In genomic region chr6:87199787-87200186, GRCh38 we compare ENCODE assay signal across 20 cellular contexts. TPM values are rescaled to one million over a fixed set of nuclear protein-coding genes. Genes with fewer than 3 reads are reported as not detected.
DNase-seq lines count a peak whose midpoint lies in the region; ATAC-seq lines count a peak whose summit lies in the region.
"Had no signal": no experiment of that assay in that cellular context is flagged by ENCODE, and none has a peak within 500 bp of the region (broad histone marks: within the 10 kb centered on the region; RNA-seq: fewer than 3 reads in every experiment).

No MANE protein-coding gene starts in this region.

- no peaks in the 10 kb centered on the region for H3K9me3 Mint-ChIP-seq in activated T-cell treated with anti-CD3 and anti-CD28 coated beads, Interleukin-2, amount 50 U/mL, for 72 hours
- H3K9me3 Mint-ChIP-seq: activated T-helper 1 cell treated with anti-CD3 and anti-CD28 coated beads, Interleukin-12 subunit alpha, Interleukin-12 subunit beta, Interleukin-2, Interleukin-4 antibody, amounts not matched to agents 30 ng/mL and 10 ng/mL and 1 ng/mL, durations not matched to agents 14 hours and 24 hours and 36 hours; CD14-positive monocyte; WTC11 had no signal

- peaks cover 3% of the 10 kb centered on the region in 2 donors for H3K36me3 Mint-ChIP-seq in activated T-cell treated with anti-CD3 and anti-CD28 coated beads, Interleukin-2, amount 50 U/mL, for 72 hours (ENCODE audit: insufficient read depth in 2 of 2)
- H3K36me3 Mint-ChIP-seq: WTC11 had no signal

- no peaks in the 10 kb centered on the region for H4K20me1 ChIP-seq in Karpas-422 (ENCODE audit: insufficient read depth, low read depth, low read length)

- H3K4me2 ChIP-seq in Karpas-422 (ENCODE audit: low read depth, low read length, poor library complexity, severe bottlenecking), result no peak overlapping the region

- no peak overlapping the region for H2AFZ ChIP-seq in Karpas-422 (ENCODE audit: low read length)

- no peak overlapping the region for H3K4me3 ChIP-seq in Karpas-422 (ENCODE audit: low read length)
- H3K4me3 ChIP-seq: right lobe of liver had no signal

- peak overlapping the region; percentile 98 for H3K27ac Mint-ChIP-seq in activated T-cell treated with anti-CD3 and anti-CD28 coated beads, Interleukin-2, amount 50 U/mL, for 72 hours

- DNase-seq in activated T-cell treated with anti-CD3 and anti-CD28 coated beads, Interleukin-2, amount 50 U/mL, for 72 hours, result no peak
- no peak for DNase-seq in activated T-cell treated with anti-CD3 and anti-CD28 coated beads, Interleukin-2, amount 50 U/mL, for 1 hour
- no peak for DNase-seq in Karpas-422
- DNase-seq in Right ventricle myocardium superior, result no peak
- DNase-seq in retina, result peak; percentile 20
- no peak for DNase-seq in SHP77 treated with DMSO at 0.1 percent for 48 hours (lab: John Stamatoyannopoulos, UW)
- DNase-seq: H7; mammary epithelial cell; NCI-H1092; NCI-H2029; right lobe of liver; RPMI8226; stimulated activated CD8-positive, alpha-beta memory T cell treated with anti-CD3 and anti-CD28 coated beads, Interleukin-4, amount 100 ng/mL, for 48 hours; T1000 had no signal

- peaks cover 33% of the 10 kb centered on the region for H3K4me1 ChIP-seq in Karpas-422 (ENCODE audit: low read length)
- H3K4me1 ChIP-seq: right lobe of liver had no signal

- intact Hi-C loops in Right ventricle myocardium superior (cut with DNase I), result loop anchor here (5.0 kb wide), 1 partner anchor 37 kb away; no protein-coding TSS in a partner anchor

- peak overlapping the region in 1 of 2 donors; percentile 47 for H3K4me3 Mint-ChIP-seq in activated T-cell treated with anti-CD3 and anti-CD28 coated beads, Interleukin-2, amount 50 U/mL, for 72 hours
- H3K4me3 Mint-ChIP-seq: activated T-helper 1 cell treated with anti-CD3 and anti-CD28 coated beads, Interleukin-12 subunit alpha, Interleukin-12 subunit beta, Interleukin-2, Interleukin-4 antibody, amounts not matched to agents 30 ng/mL and 10 ng/mL and 1 ng/mL, durations not matched to agents 14 hours and 24 hours and 36 hours; CD14-positive monocyte; WTC11 had no signal

- H3K27me3 Mint-ChIP-seq in activated T-cell treated with anti-CD3 and anti-CD28 coated beads, Interleukin-2, amount 50 U/mL, for 72 hours (ENCODE audit: low read depth), result no peaks in the 10 kb centered on the region

- H3K9ac ChIP-seq in Karpas-422 (ENCODE audit: low read length), result no peak overlapping the region

- H3K27ac ChIP-seq in Karpas-422 (ENCODE audit: low read length), result peak overlapping the region; percentile 57; the same call in 1 of the 2 replicates
- H3K27ac ChIP-seq: HL-60, right lobe of liver had no signal

- H3K79me2 ChIP-seq in Karpas-422 (ENCODE audit: low read length), result peaks cover 98% of the 10 kb centered on the region

- H3K9me3 ChIP-seq in Karpas-422 (ENCODE audit: low read length), result no peaks in the 10 kb centered on the region
- H3K9me3 ChIP-seq: right lobe of liver had no signal

- peak in 1 of 2 donors; percentile 11 for ATAC-seq in activated T-cell treated with anti-CD3 and anti-CD28 coated beads, Interleukin-2, amount 50 U/mL, for 72 hours (replicated peaks in 1 of 2)
- peak; percentile 91 for ATAC-seq in Right ventricle myocardium superior (ENCODE audit: poor library complexity)
- no peak for ATAC-seq in activated CD4-positive, CD25-positive, alpha-beta regulatory T cell treated with anti-CD3 and anti-CD28 coated beads, Interleukin-2, amount 50 U/mL, for 24 hours
- ATAC-seq: HepG2, right lobe of liver, WTC11 had no signal

- peaks cover 80% of the 10 kb centered on the region for H3K4me1 Mint-ChIP-seq in activated T-cell treated with anti-CD3 and anti-CD28 coated beads, Interleukin-2, amount 50 U/mL, for 72 hours (ENCODE audit: low read depth)

- H3K27me3 ChIP-seq in Karpas-422 (ENCODE audit: low read length), result no peaks in the 10 kb centered on the region
- H3K27me3 ChIP-seq: right lobe of liver had no signal

- H3K36me3 ChIP-seq in Karpas-422 (ENCODE audit: insufficient read depth, low read length), result peaks cover 4% of the 10 kb centered on the region; the same call in 1 of the 2 replicates
- H3K36me3 ChIP-seq: right lobe of liver had no signal

- no peaks in the 10 kb centered on the region for H3K9me2 ChIP-seq in Karpas-422 (replicated peaks; ENCODE audit: insufficient read depth, low read length)

RNA-seq across cellular contexts. Expression of gene ZNF292, which starts 44.4 kb away (rescaled TPM):
- 10 to 100 TPM; 55.3 to 68.0 TPM for total RNA-seq in activated T-cell treated with anti-CD3 and anti-CD28 coated beads, Interleukin-2, amount 50 U/mL, for 72 hours
- total RNA-seq in Karpas-422 (2014; rRNA removed; shearing (Covaris generic); ENCODE audit: low replicate concordance), result 61.8 and 62.8 TPM in 2 replicates
- total RNA-seq in Right ventricle myocardium superior, result 29.4 TPM
